ENCODE assay signal across 9 cellular contexts in the genomic region with DNA sequence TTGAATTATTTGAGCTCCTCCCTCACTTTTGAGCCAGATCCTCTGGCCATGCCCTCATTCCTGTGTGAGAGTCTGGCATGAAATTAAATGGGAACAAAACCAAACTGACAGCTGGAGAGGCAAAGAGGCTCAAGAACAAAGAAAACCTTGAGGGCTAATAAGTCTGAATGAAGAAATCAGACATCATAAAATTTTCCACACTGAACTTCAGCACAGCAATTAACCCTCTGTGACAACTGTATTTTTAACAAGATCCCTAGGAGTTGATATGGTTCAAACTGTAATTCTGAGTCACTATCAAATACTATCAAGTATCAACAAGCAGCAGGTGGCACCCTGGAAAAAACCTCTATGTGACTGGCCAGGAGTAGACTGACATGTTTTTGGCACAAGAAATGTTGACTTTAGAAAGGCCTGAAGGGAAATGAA.
DNase-seq lines count a peak whose midpoint lies in the region; ATAC-seq, FAIRE-seq and TF ChIP-seq lines count a peak whose summit lies in the region.
"Had no signal": no experiment of that assay in that cellular context is flagged by ENCODE, and none has a peak within 500 bp of the region (broad histone marks: within the 10 kb centered on the region; RNA-seq: fewer than 3 reads in every experiment).

No MANE protein-coding gene starts in this region.

- peak; percentile 82 for ATAC-seq in esophagus mucosa

- peaks cover 31% of the 10 kb centered on the region for H3K36me3 Mint-ChIP-seq in progenitor cell of endocrine pancreas (ENCODE audit: insufficient read depth)

- H3K27me3 Mint-ChIP-seq in progenitor cell of endocrine pancreas = no peaks in the 10 kb centered on the region

- no peak overlapping the region for H3K4me3 Mint-ChIP-seq in progenitor cell of endocrine pancreas (ENCODE audit: low read depth)

- POLR2A ChIA-PET in GM10248 (lab: Yijun Ruan, JAX) = no interaction called here

- no peak for TF ChIP-seq POLR2A in GM12891 (IDR thresholded peaks at IDR 0.05; ENCODE audit: low read depth, low read length)

- DNase-seq in GM04503 (ENCODE audit: low read depth) = peak; percentile 80
- peak; percentile 58 for DNase-seq in NCI-H748 treated with DMSO at 0.1 percent for 48 hours (lab: John Stamatoyannopoulos, UW)
- no peak for DNase-seq in progenitor cell of endocrine pancreas (ENCODE audit: low spot score, unreplicated experiment)
- no peak for DNase-seq in GM10248 (ENCODE audit: extremely low spot score)
- DNase-seq in CD1c-positive myeloid dendritic cell (ENCODE audit: extremely low spot score) = no peak
- no peak for DNase-seq in glomerular visceral epithelial cell (ENCODE audit: extremely low spot score)
- no peak for DNase-seq in GM12891 (ENCODE audit: insufficient read length, low spot score)

- TF ChIP-seq CTCF in progenitor cell of endocrine pancreas (IDR thresholded peaks at IDR 0.05; ENCODE audit: unreplicated experiment) = no peak
- no peak for TF ChIP-seq CTCF in GM10248 (IDR thresholded peaks at IDR 0.05; ENCODE audit: control extremely low read depth, extremely low read depth, low read depth, missing control alignments)

- no peaks in the 10 kb centered on the region for H3K9me3 Mint-ChIP-seq in progenitor cell of endocrine pancreas (ENCODE audit: low read depth)

- H3K27ac Mint-ChIP-seq in progenitor cell of endocrine pancreas = peak overlapping the region; percentile 77

- no peak for FAIRE-seq in GM12891 (lab: Jason Lieb, UNC)
- FAIRE-seq: GM18507 had no signal

- CTCF ChIA-PET in GM10248 (lab: Yijun Ruan, JAX) = interaction anchor here (0.8 kb wide), 1 partner anchor 19 kb away, joined by 3 read pairs; no protein-coding TSS in a partner anchor

- H3K4me1 Mint-ChIP-seq in progenitor cell of endocrine pancreas (ENCODE audit: low read depth) = peaks cover 20% of the 10 kb centered on the region

TF ChIP-seq in GM12891, 5 proteins besides CTCF, POLR2A, EP300 and RAD21:
- TF ChIP-seq PAX5 (IDR thresholded peaks at IDR 0.05; ENCODE audit: insufficient read depth, low read length, severe bottlenecking) (no peak), SPI1 (IDR thresholded peaks at IDR 0.05; ENCODE audit: low read depth, low read length) (no peak)

Comparison
In these comparisons a context has a peak if more than half of its experiments do, and no peak if none do; other contexts are left out.
1. DNase-seq: peak in GM04503 (single experiment) and NCI-H748 treated with DMSO at 0.1 percent for 48 hours (single experiment); none in progenitor cell of endocrine pancreas (single experiment), GM10248 (single experiment), CD1c-positive myeloid dendritic cell (single experiment), glomerular visceral epithelial cell (single experiment) and GM12891 (single experiment).